In the genomic region with DNA sequence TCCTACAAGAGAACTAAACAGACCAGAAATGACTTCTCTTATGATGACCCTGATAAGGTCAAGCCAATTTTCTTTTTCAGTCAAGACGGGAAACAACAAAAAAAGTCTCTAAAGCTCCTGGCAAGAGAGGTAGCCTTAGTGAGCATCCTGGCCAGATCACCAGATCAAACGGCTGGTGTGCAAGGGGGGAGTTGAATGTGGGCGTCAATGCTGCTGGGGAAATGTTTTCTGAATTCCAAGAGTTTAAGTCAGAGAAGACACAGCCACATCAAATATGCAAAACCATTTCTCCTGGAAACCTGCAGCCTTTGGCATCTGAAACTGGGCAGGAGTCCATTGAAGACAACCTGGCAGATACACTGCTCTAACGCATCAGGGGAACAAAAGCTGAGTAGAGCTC, we compare ENCODE assay signal across 10 cellular contexts. TPM values are rescaled to one million over a fixed set of nuclear protein-coding genes. Genes with fewer than 3 reads are reported as not detected.
A peak's percentile ranks its signal among the peaks of the same experiment; 100 is the strongest.
DNase-seq lines count a peak whose midpoint lies in the region; ATAC-seq and TF ChIP-seq lines count a peak whose summit lies in the region.
"Had no signal": no experiment of that assay in that cellular context is flagged by ENCODE, and none has a peak within 500 bp of the region (broad histone marks: within the 10 kb centered on the region; RNA-seq: fewer than 3 reads in every experiment).

No MANE protein-coding gene starts in this region.

- TF ChIP-seq CTCF in HCT116 (IDR thresholded peaks at IDR 0.05 in 2 of 3, conservative IDR thresholded peaks at IDR 0.05 in 1 of 3; ENCODE audit: borderline replicate concordance in 1 of 3, insufficient read depth in 1 of 3, low read depth in 2 of 3, low read length in 2 of 3) (no peak), astrocyte of the cerebellum (IDR thresholded peaks at IDR 0.05; ENCODE audit: low read depth, low read length, missing control alignments) (no peak)

- peak; percentile 90 for ATAC-seq in HCT116

- H3K79me2 ChIP-seq in ACC112 (ENCODE audit: control insufficient read depth, insufficient read depth, low read length, unreplicated experiment) = peaks cover 26% of the 10 kb centered on the region
- H3K79me2 ChIP-seq in HCT116 (ENCODE audit: insufficient read depth, low read length) = no peaks in the 10 kb centered on the region

- no peak for TF ChIP-seq POLR2A in HCT116 (IDR thresholded peaks at IDR 0.05; ENCODE audit: borderline replicate concordance, extremely low read depth, insufficient read depth, insufficient read length)

- H3K4me2 ChIP-seq in HCT116 (ENCODE audit: low read length) = peak overlapping the region; percentile 66

- H3K9me2 ChIP-seq in HCT116 (ENCODE audit: insufficient read depth) = no peaks in the 10 kb centered on the region

- CTCF ChIA-PET in HCT116 (lab: Charles Lee) = interaction anchor here (0.9 to 1.3 kb wide), 3 partner anchors 15 to 301 kb away, joined by 3 to 4 read pairs (median 4); no protein-coding TSS in a partner anchor

- in situ Hi-C loops in astrocyte of the cerebellum (cut with HindIII; ENCODE audit: low sequenced_read_pairs) = loop anchor here (25.0 kb wide), 1 partner anchor 188 kb away; no protein-coding TSS in a partner anchor

- no TSS peak for BruUV-seq in HCT116 (replicated peaks; lab: Mats Ljungman, UMichigan)

- H3K36me3 ChIP-seq in ACC112 (ENCODE audit: insufficient read depth, low read length) (peaks cover 57% of the 10 kb centered on the region), HCT116 (ENCODE audit: control insufficient read depth in 1 of 2, insufficient read depth in 2 of 2, low read length in 2 of 2) (peaks cover 0 to 15% of the 10 kb centered on the region in 2 experiments; a peak in 2 of 4 replicates)

- TF ChIP-seq RAD21 in HCT116 (IDR thresholded peaks at IDR 0.05; ENCODE audit: low read depth) = 0 out of 2 replicates have a peak, but pooled peaks have one; percentile 6

- H3K9ac ChIP-seq in HCT116 (ENCODE audit: low read length) = peak overlapping the region; percentile 39; the same call in 1 of the 2 replicates

- H3K9me3 ChIP-seq in HCT116 (ENCODE audit: control insufficient read depth in 1 of 2, insufficient read depth in 1 of 2, low read depth in 1 of 2, low read length in 2 of 2) = no peaks in the 10 kb centered on the region

- H3K27ac ChIP-seq in ACC112 (ENCODE audit: low read depth, low read length) (peak overlapping the region; percentile 96), HCT116 (ENCODE audit: low read depth, low read length) (peak overlapping the region; percentile 75)

- H2AFZ ChIP-seq in ACC112 (ENCODE audit: low read length, unreplicated experiment) = no peak overlapping the region
- no peak overlapping the region for H2AFZ ChIP-seq in HCT116 (ENCODE audit: low read depth, low read length, poor library complexity, severe bottlenecking)

- POLR2A ChIA-PET in HCT116 (lab: Charles Lee) = interaction anchor here (0.6 to 1.0 kb wide), 3 partner anchors 10 to 153 kb away, joined by 3 to 4 read pairs (median 3); no protein-coding TSS in a partner anchor

- H4K20me1 ChIP-seq in HCT116 (ENCODE audit: insufficient read depth) = no peaks in the 10 kb centered on the region

- RAD21 ChIA-PET in HCT116 (lab: Charles Lee; ENCODE audit: low non-redundant PET in 1 of 2, low total read pairs in 2 of 2, uncharacterized antibody in 2 of 2, unreplicated experiment in 2 of 2) = interaction anchor here in 1 of 2 experiments (0.5 to 0.8 kb wide), 2 partner anchors 31 to 65 kb away, joined by 3 read pairs; no protein-coding TSS in a partner anchor

- DNase-seq in HCT116 (ENCODE audit: low read depth, low spot score) (peak; percentile 86), astrocyte of the cerebellum (ENCODE audit: low read depth) (peak; percentile 91), islet precursor cell (peak; percentile 90), AML-193 (lab: John Stamatoyannopoulos, UW) (no peak), iPS-NIHi11 (ENCODE audit: low spot score) (no peak), iPS-NIHi7 (ENCODE audit: extremely low spot score) (no peak), HuH-7.5 (ENCODE audit: low spot score) (no peak)
- DNase-seq: activated CD4-positive, CD25-positive, alpha-beta regulatory T cell had no signal

- intact Hi-C loops in HCT116 (cut with micrococcal nuclease) = no loop called here

- H3K4me1 ChIP-seq in ACC112 (ENCODE audit: control insufficient read depth, insufficient read depth, low read length, unreplicated experiment) (peaks cover 59% of the 10 kb centered on the region), HCT116 (ENCODE audit: control insufficient read depth in 1 of 2, insufficient read depth in 2 of 2, low read length in 2 of 2) (peaks cover 86 to 90% of the 10 kb centered on the region in 2 experiments)

- H3K27me3 ChIP-seq in ACC112 (ENCODE audit: insufficient read depth, low read length) (no peaks in the 10 kb centered on the region), HCT116 (ENCODE audit: insufficient read depth, low read length) (no peaks in the 10 kb centered on the region)

- H3K4me3 ChIP-seq in ACC112 (ENCODE audit: low read depth, low read length) (peak overlapping the region; percentile 44), HCT116 (replicated peaks in 1 of 2; ENCODE audit: low read depth in 1 of 2, low read length in 2 of 2) (peak overlapping the region in 1 of 2 experiments; percentile 19; a peak in 1 of 4 replicates), astrocyte of the cerebellum (ENCODE audit: low read depth, low read length) (no peak overlapping the region)

TF ChIP-seq in HCT116, 20 proteins besides CTCF, POLR2A, EP300 and RAD21 (continues in another document):
- TF ChIP-seq ZBTB33 (IDR thresholded peaks at IDR 0.05; ENCODE audit: extremely low read depth, insufficient replicate concordance, low read length) (peak; percentile 53), POLR2AphosphoS5 (IDR thresholded peaks at IDR 0.05; ENCODE audit: low read depth, low read length) (peak; percentile 63; the same call in 1 of the 2 replicates), YY1 (IDR thresholded peaks at IDR 0.05; ENCODE audit: extremely low read depth, insufficient replicate concordance, low read depth, low read length) (peak; percentile 17), ZNF274 (IDR thresholded peaks at IDR 0.05; ENCODE audit: low read depth, low read length) (no peak), EZH2 (IDR thresholded peaks at IDR 0.05) (no peak), FOSL1 (IDR thresholded peaks at IDR 0.05; ENCODE audit: low read depth) (peak; percentile 85), ZFX (IDR thresholded peaks at IDR 0.05) (no peak), CEBPB (IDR thresholded peaks at IDR 0.05; ENCODE audit: low read depth) (peak; percentile 74), ELF1 (IDR thresholded peaks at IDR 0.05; ENCODE audit: borderline replicate concordance, low read depth) (no peak), SIN3A (IDR thresholded peaks at IDR 0.05; ENCODE audit: low read depth) (peak; percentile 91), CBX3 (IDR thresholded peaks at IDR 0.05; ENCODE audit: low read depth) (peak; percentile 66; the same call in 1 of the 2 replicates), MAX (IDR thresholded peaks at IDR 0.05) (peak; percentile 54), SP1 (IDR thresholded peaks at IDR 0.05; ENCODE audit: low read depth) (peak; percentile 95)
- TF ChIP-seq, protein P1, sequence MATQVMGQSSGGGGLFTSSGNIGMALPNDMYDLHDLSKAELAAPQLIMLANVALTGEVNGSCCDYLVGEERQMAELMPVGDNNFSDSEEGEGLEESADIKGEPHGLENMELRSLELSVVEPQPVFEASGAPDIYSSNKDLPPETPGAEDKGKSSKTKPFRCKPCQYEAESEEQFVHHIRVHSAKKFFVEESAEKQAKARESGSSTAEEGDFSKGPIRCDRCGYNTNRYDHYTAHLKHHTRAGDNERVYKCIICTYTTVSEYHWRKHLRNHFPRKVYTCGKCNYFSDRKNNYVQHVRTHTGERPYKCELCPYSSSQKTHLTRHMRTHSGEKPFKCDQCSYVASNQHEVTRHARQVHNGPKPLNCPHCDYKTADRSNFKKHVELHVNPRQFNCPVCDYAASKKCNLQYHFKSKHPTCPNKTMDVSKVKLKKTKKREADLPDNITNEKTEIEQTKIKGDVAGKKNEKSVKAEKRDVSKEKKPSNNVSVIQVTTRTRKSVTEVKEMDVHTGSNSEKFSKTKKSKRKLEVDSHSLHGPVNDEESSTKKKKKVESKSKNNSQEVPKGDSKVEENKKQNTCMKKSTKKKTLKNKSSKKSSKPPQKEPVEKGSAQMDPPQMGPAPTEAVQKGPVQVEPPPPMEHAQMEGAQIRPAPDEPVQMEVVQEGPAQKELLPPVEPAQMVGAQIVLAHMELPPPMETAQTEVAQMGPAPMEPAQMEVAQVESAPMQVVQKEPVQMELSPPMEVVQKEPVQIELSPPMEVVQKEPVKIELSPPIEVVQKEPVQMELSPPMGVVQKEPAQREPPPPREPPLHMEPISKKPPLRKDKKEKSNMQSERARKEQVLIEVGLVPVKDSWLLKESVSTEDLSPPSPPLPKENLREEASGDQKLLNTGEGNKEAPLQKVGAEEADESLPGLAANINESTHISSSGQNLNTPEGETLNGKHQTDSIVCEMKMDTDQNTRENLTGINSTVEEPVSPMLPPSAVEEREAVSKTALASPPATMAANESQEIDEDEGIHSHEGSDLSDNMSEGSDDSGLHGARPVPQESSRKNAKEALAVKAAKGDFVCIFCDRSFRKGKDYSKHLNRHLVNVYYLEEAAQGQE (IDR thresholded peaks at IDR 0.05; ENCODE audit: low read depth) = no peak

RNA-seq across cellular contexts. Expression of gene SELPLG, which starts 16.0 kb away (rescaled TPM):
- total RNA-seq in HCT116 (2021; ENCODE audit: unreplicated experiment) = 1.2 TPM
- 0.16 and 0.26 TPM in 2 replicates for polyA plus RNA-seq in HCT116 (2012)
- total RNA-seq: H1 had no signal

RNA-seq across cellular contexts. Expression of gene TMEM119, which starts 51.8 kb away (rescaled TPM):
- not detected for total RNA-seq in HCT116 (2021; ENCODE audit: unreplicated experiment)
- polyA plus RNA-seq in HCT116 (2012) = not detected in 2 replicates

Comparison
In these comparisons a context has a peak if more than half of its experiments do, and no peak if none do; other contexts are left out.
1. DNase-seq: peak in HCT116 (single experiment), astrocyte of the cerebellum (single experiment) and islet precursor cell (single experiment); none in AML-193 (0 of 2), iPS-NIHi11 (single experiment), iPS-NIHi7 (single experiment) and HuH-7.5 (single experiment).